Comparison of ENCODE assay signal across 30 cellular contexts in genomic region chr4:26809811-26810210, GRCh38.
"Had no signal": no experiment of that assay in that cellular context is flagged by ENCODE, and none has a peak within 500 bp of the region (broad histone marks: within the 10 kb centered on the region; RNA-seq: fewer than 3 reads in every experiment).

No MANE protein-coding gene starts in this region.

- H3K27me3 ChIP-seq: adrenal gland, body of pancreas, colonic mucosa, gastroesophageal sphincter had no signal

- H3K4me3 ChIP-seq: adrenal gland, body of pancreas, colonic mucosa, esophagus squamous epithelium, gastroesophageal sphincter had no signal

- H3K4me3 Mint-ChIP-seq: activated CD4-positive, alpha-beta memory T cell treated with anti-CD3 and anti-CD28 coated beads for 36 hours; activated CD4-positive, alpha-beta T cell treated with anti-CD3 and anti-CD28 coated beads for 36 hours; activated CD4-positive, alpha-beta T cell treated with anti-CD3 and anti-CD28 coated beads, Interleukin-2, amount 10 ng/mL, durations not matched to agents 24 days and 14 days; activated CD8-positive, alpha-beta memory T cell treated with anti-CD3 and anti-CD28 coated beads, Interleukin-2, amount 10 ng/mL, durations not matched to agents 7 days and 5 days; activated CD8-positive, alpha-beta T cell treated with anti-CD3 and anti-CD28 coated beads, Interleukin-2, amount 10 ng/mL, durations not matched to agents 7 days and 5 days; activated naive CD4-positive, alpha-beta T cell treated with anti-CD3 and anti-CD28 coated beads for 36 hours; activated naive CD4-positive, alpha-beta T cell treated with anti-CD3 and anti-CD28 coated beads, Interleukin-2, amount 50 U/mL, for 24 hours; activated naive CD8-positive, alpha-beta T cell treated with anti-CD3 and anti-CD28 coated beads for 36 hours; activated naive CD8-positive, alpha-beta T cell treated with anti-CD3 and anti-CD28 coated beads, Interleukin-2, amount 50 U/mL, for 24 hours; activated T-helper 1 cell treated with anti-CD3 and anti-CD28 coated beads, Interleukin-12 subunit alpha, Interleukin-12 subunit beta, Interleukin-2, Interleukin-4 antibody, amounts not matched to agents 30 ng/mL and 10 ng/mL and 1 ng/mL, durations not matched to agents 14 hours and 24 hours and 36 hours had no signal

- ATAC-seq: activated CD4-positive, alpha-beta T cell treated with anti-CD3 and anti-CD28 coated beads for 36 hours; activated CD8-positive, alpha-beta memory T cell treated with anti-CD3 and anti-CD28 coated beads, Interleukin-2, amount 10 ng/mL, durations not matched to agents 7 days and 5 days; activated CD8-positive, alpha-beta T cell treated with anti-CD3 and anti-CD28 coated beads, Interleukin-2, amount 10 ng/mL, durations not matched to agents 7 days and 5 days; activated naive CD8-positive, alpha-beta T cell treated with anti-CD3 and anti-CD28 coated beads, Interleukin-2, amount 50 U/mL, for 24 hours; body of pancreas; gastroesophageal sphincter had no signal

- H3K27me3 Mint-ChIP-seq: activated CD4-positive, alpha-beta memory T cell treated with anti-CD3 and anti-CD28 coated beads for 36 hours; activated CD4-positive, alpha-beta T cell treated with anti-CD3 and anti-CD28 coated beads for 36 hours; activated CD4-positive, alpha-beta T cell treated with anti-CD3 and anti-CD28 coated beads, Interleukin-2, amount 10 ng/mL, durations not matched to agents 24 days and 14 days; activated CD8-positive, alpha-beta memory T cell treated with anti-CD3 and anti-CD28 coated beads, Interleukin-2, amount 10 ng/mL, durations not matched to agents 7 days and 5 days; activated naive CD4-positive, alpha-beta T cell treated with anti-CD3 and anti-CD28 coated beads, Interleukin-2, amount 50 U/mL, for 24 hours; activated naive CD8-positive, alpha-beta T cell treated with anti-CD3 and anti-CD28 coated beads for 36 hours had no signal

- H3K9me3 ChIP-seq: adrenal gland, body of pancreas, colonic mucosa, esophagus squamous epithelium, gastroesophageal sphincter had no signal

- DNase-seq: activated CD4-positive, alpha-beta memory T cell treated with anti-CD3 and anti-CD28 coated beads for 36 hours; activated CD4-positive, alpha-beta T cell treated with anti-CD3 and anti-CD28 coated beads for 36 hours; activated CD4-positive, alpha-beta T cell treated with anti-CD3 and anti-CD28 coated beads, Interleukin-2, amount 10 ng/mL, durations not matched to agents 24 days and 14 days; activated CD4-positive, CD25-positive, alpha-beta regulatory T cell; activated CD4-positive, CD25-positive, alpha-beta regulatory T cell treated with anti-CD3 and anti-CD28 coated beads, Interleukin-2, amount 50 U/mL, for 72 hours; activated CD8-positive, alpha-beta memory T cell treated with anti-CD3 and anti-CD28 coated beads, Interleukin-2, amount 10 ng/mL, durations not matched to agents 7 days and 5 days; activated CD8-positive, alpha-beta memory T cell treated with anti-CD3 and anti-CD28 coated beads, Interleukin-2, amount 50 U/mL, for 4 hours; activated CD8-positive, alpha-beta T cell treated with anti-CD3 and anti-CD28 coated beads, Interleukin-2, amount 10 ng/mL, durations not matched to agents 7 days and 5 days; activated effector memory CD4-positive, alpha-beta T cell treated with anti-CD3 and anti-CD28 coated beads, Interleukin-2, amount 50 U/mL, for 16 hours; activated naive CD4-positive, alpha-beta T cell treated with anti-CD3 and anti-CD28 coated beads for 36 hours; activated naive CD8-positive, alpha-beta T cell treated with anti-CD3 and anti-CD28 coated beads for 36 hours; activated naive CD8-positive, alpha-beta T cell treated with anti-CD3 and anti-CD28 coated beads, Interleukin-2, amount 50 U/mL, for 24 hours; activated T-cell treated with anti-CD3 and anti-CD28 coated beads, Interleukin-2, amount 50 U/mL, for 1 hour; activated T-cell treated with anti-CD3 and anti-CD28 coated beads, Interleukin-2, amount 50 U/mL, for 48 hours; adrenal gland; amygdala; aorta; body of pancreas; central memory CD4-positive, alpha-beta T cell; cerebellar nuclear complex; colonic mucosa; effector CD8-positive, alpha-beta T cell; esophagus squamous epithelium; foreskin melanocyte; T-helper 2 cell had no signal

- H3K36me3 ChIP-seq: adrenal gland, colonic mucosa, esophagus squamous epithelium, gastroesophageal sphincter had no signal

- H3K27ac Mint-ChIP-seq: activated CD4-positive, alpha-beta memory T cell treated with anti-CD3 and anti-CD28 coated beads for 36 hours; activated CD4-positive, alpha-beta T cell treated with anti-CD3 and anti-CD28 coated beads for 36 hours; activated CD4-positive, alpha-beta T cell treated with anti-CD3 and anti-CD28 coated beads, Interleukin-2, amount 10 ng/mL, durations not matched to agents 24 days and 14 days; activated CD8-positive, alpha-beta memory T cell treated with anti-CD3 and anti-CD28 coated beads, Interleukin-2, amount 10 ng/mL, durations not matched to agents 7 days and 5 days; activated CD8-positive, alpha-beta T cell treated with anti-CD3 and anti-CD28 coated beads, Interleukin-2, amount 10 ng/mL, durations not matched to agents 7 days and 5 days; activated naive CD4-positive, alpha-beta T cell treated with anti-CD3 and anti-CD28 coated beads for 36 hours; activated naive CD4-positive, alpha-beta T cell treated with anti-CD3 and anti-CD28 coated beads, Interleukin-2, amount 50 U/mL, for 24 hours; activated naive CD8-positive, alpha-beta T cell treated with anti-CD3 and anti-CD28 coated beads for 36 hours; activated naive CD8-positive, alpha-beta T cell treated with anti-CD3 and anti-CD28 coated beads, Interleukin-2, amount 50 U/mL, for 24 hours; activated T-helper 1 cell treated with anti-CD3 and anti-CD28 coated beads, Interleukin-12 subunit alpha, Interleukin-12 subunit beta, Interleukin-2, Interleukin-4 antibody, amounts not matched to agents 30 ng/mL and 10 ng/mL and 1 ng/mL, durations not matched to agents 14 hours and 24 hours and 36 hours; activated T-helper 2 cell treated with anti-CD3 and anti-CD28 coated beads, Interferon-gamma antibody, Interleukin-2, Interleukin-4, amounts not matched to agents 10 μg/mL and 5 μg/mL and 100 μg/mL, durations not matched to agents 14 hours and 24 hours and 36 hours had no signal

- H3K9me3 Mint-ChIP-seq: activated naive CD4-positive, alpha-beta T cell treated with anti-CD3 and anti-CD28 coated beads, Interleukin-2, amount 50 U/mL, for 24 hours; activated T-helper 2 cell treated with anti-CD3 and anti-CD28 coated beads, Interferon-gamma antibody, Interleukin-2, Interleukin-4, amounts not matched to agents 10 μg/mL and 5 μg/mL and 100 μg/mL, durations not matched to agents 14 hours and 24 hours and 36 hours had no signal

- H3K4me1 ChIP-seq: adrenal gland, body of pancreas, colonic mucosa, esophagus squamous epithelium, gastroesophageal sphincter had no signal

- H3K27ac ChIP-seq: adrenal gland, body of pancreas, colonic mucosa, epithelial cell of prostate, esophagus squamous epithelium, gastroesophageal sphincter had no signal

- H3K36me3 Mint-ChIP-seq: activated CD4-positive, alpha-beta memory T cell treated with anti-CD3 and anti-CD28 coated beads for 36 hours; activated CD8-positive, alpha-beta memory T cell treated with anti-CD3 and anti-CD28 coated beads, Interleukin-2, amount 10 ng/mL, durations not matched to agents 7 days and 5 days; activated naive CD4-positive, alpha-beta T cell treated with anti-CD3 and anti-CD28 coated beads, Interleukin-2, amount 50 U/mL, for 24 hours; activated naive CD8-positive, alpha-beta T cell treated with anti-CD3 and anti-CD28 coated beads for 36 hours had no signal
